Comparison of ENCODE assay signal across 8 cellular contexts in the genomic region with DNA sequence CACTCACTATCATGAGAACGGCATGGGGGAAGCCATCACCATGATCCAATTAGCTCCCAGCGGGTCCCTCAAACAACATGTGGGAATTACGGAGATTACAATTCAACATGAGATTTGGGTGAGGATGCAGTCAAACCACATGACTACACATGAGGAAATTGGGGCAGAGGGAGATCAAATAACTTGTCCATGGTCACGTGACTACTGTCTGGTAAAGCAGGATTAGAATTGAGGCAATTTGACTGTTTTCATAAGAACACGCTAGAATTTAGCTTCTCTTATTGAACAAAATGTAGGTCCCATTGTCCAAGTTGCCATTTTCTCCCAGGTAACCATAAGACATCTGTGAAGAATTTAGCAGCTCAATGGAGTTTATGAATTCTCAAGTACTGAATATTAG.
"Had no signal": no experiment of that assay in that cellular context is flagged by ENCODE, and none has a peak within 500 bp of the region (broad histone marks: within the 10 kb centered on the region; RNA-seq: fewer than 3 reads in every experiment).

No MANE protein-coding gene starts in this region.

- FAIRE-seq: H1, H54, HTR-8/SVneo had no signal

- H3K27ac Mint-ChIP-seq: GM23338, H9, IgD-negative memory B cell had no signal

- H3K9me3 Mint-ChIP-seq: GM23338, H9 had no signal

- H3K4me2 ChIP-seq: GM23338 had no signal

- H3K27me3 Mint-ChIP-seq: IgD-negative memory B cell had no signal

- ATAC-seq: GM23338 had no signal

- H3K36me3 Mint-ChIP-seq: IgD-negative memory B cell had no signal

- H3K4me3 Mint-ChIP-seq: GM23338, H9, IgD-negative memory B cell had no signal

- H3K4me1 Mint-ChIP-seq: GM23338, H9, IgD-negative memory B cell had no signal

- DNase-seq: H9, HCEC 1CT, KG1 had no signal

- H3K4me3 ChIP-seq: GM23338 had no signal

- H2AFZ ChIP-seq: GM23338 had no signal
